ENCODE assay signal across 23 cellular contexts in genomic region chr4:104870495-104871228, GRCh38.
DNase-seq lines count a peak whose midpoint lies in the region; ATAC-seq, FAIRE-seq and TF ChIP-seq lines count a peak whose summit lies in the region.
"Had no signal": no experiment of that assay in that cellular context is flagged by ENCODE, and none has a peak within 500 bp of the region (broad histone marks: within the 10 kb centered on the region; RNA-seq: fewer than 3 reads in every experiment).

No MANE protein-coding gene starts in this region.

- no TSS peak for BruUV-seq in HepG2 (replicated peaks; lab: Mats Ljungman, UMichigan)

- no peak for TF ChIP-seq EP300 in HepG2 (IDR thresholded peaks at IDR 0.05; ENCODE audit: low read depth in 2 of 2, low read length in 2 of 2)
- no peak for TF ChIP-seq EP300 in HepG2 (CRISPR knock-in tag; IDR thresholded peaks at IDR 0.05; ENCODE audit: borderline replicate concordance)

- FAIRE-seq in HepG2 (lab: Jason Lieb, UNC): no peak

- no peaks in the 10 kb centered on the region for H3K4me1 ChIP-seq in HepG2 (ENCODE audit: insufficient read depth, low read length)
- H3K4me1 ChIP-seq: HAP-1, uterus had no signal

- no peaks in the 10 kb centered on the region for H4K20me1 ChIP-seq in HepG2 (ENCODE audit: insufficient read depth, low read length)

- no peak for TF ChIP-seq CTCF in mesothelial cell of epicardium (IDR thresholded peaks at IDR 0.05; ENCODE audit: unreplicated experiment)
- TF ChIP-seq CTCF in HepG2 (CRISPR knock-in tag; IDR thresholded peaks at IDR 0.05): no peak

- H3K4me3 ChIP-seq in HepG2 (replicated peaks in 1 of 3; ENCODE audit: insufficient read depth in 1 of 3, low read depth in 2 of 3, low read length in 3 of 3): no peak overlapping the region
- H3K4me3 ChIP-seq: HAP-1, uterus had no signal

- no peaks in the 10 kb centered on the region for H3K9me3 ChIP-seq in HepG2 (ENCODE audit: low read length)
- H3K9me3 ChIP-seq: HAP-1, uterus had no signal

- H3K27ac Mint-ChIP-seq in mesothelial cell of epicardium: peak overlapping the region; percentile 44
- H3K27ac Mint-ChIP-seq: activated CD8-positive, alpha-beta T cell treated with anti-CD3 and anti-CD28 coated beads for 36 hours; activated naive CD4-positive, alpha-beta T cell treated with anti-CD3 and anti-CD28 coated beads, Interleukin-2, amount 50 U/mL, for 24 hours; natural killer cell; T-cell had no signal

- no peaks in the 10 kb centered on the region for H3K79me2 ChIP-seq in HepG2 (ENCODE audit: insufficient read depth, low read length)

- H3K4me3 Mint-ChIP-seq in mesothelial cell of epicardium: no peak overlapping the region
- H3K4me3 Mint-ChIP-seq: activated CD8-positive, alpha-beta T cell treated with anti-CD3 and anti-CD28 coated beads for 36 hours; activated naive CD4-positive, alpha-beta T cell treated with anti-CD3 and anti-CD28 coated beads, Interleukin-2, amount 50 U/mL, for 24 hours; natural killer cell; T-cell had no signal

- no peaks in the 10 kb centered on the region for H3K9me3 Mint-ChIP-seq in mesothelial cell of epicardium
- H3K9me3 Mint-ChIP-seq: activated CD8-positive, alpha-beta T cell treated with anti-CD3 and anti-CD28 coated beads for 36 hours; activated naive CD4-positive, alpha-beta T cell treated with anti-CD3 and anti-CD28 coated beads, Interleukin-2, amount 50 U/mL, for 24 hours; natural killer cell; T-cell had no signal

- H2AFZ ChIP-seq in HepG2 (ENCODE audit: low read length): no peak overlapping the region

- ATAC-seq in GM18870 (IDR thresholded peaks at IDR 0.05; ENCODE audit: unreplicated experiment): peak; percentile 28
- peak; percentile 37 for ATAC-seq in GM21526 (IDR thresholded peaks at IDR 0.05; ENCODE audit: low FRiP score, unreplicated experiment)
- ATAC-seq in HG03432 (IDR thresholded peaks at IDR 0.05; ENCODE audit: unreplicated experiment): peak; percentile 37
- no peak for ATAC-seq in HepG2
- ATAC-seq: activated CD8-positive, alpha-beta T cell treated with anti-CD3 and anti-CD28 coated beads for 36 hours; natural killer cell; T-cell had no signal

- intact Hi-C loops in HepG2 (cut with micrococcal nuclease; ENCODE audit: unreplicated experiment): no loop called here

- in situ Hi-C loops in HepG2 (cut with HindIII; ENCODE audit: extremely low pct_ligation_motif_present, low pct_unique_long_range_greater_than_20kb): no loop called here

- no peak for TF ChIP-seq POLR2A in HepG2 (IDR thresholded peaks at IDR 0.05; ENCODE audit: insufficient read depth in 1 of 2, low read depth in 2 of 2, low read length in 2 of 2)

- peaks cover 11% of the 10 kb centered on the region for H3K27me3 Mint-ChIP-seq in mesothelial cell of epicardium (ENCODE audit: low read depth)

- peaks cover 13% of the 10 kb centered on the region for H3K4me1 Mint-ChIP-seq in mesothelial cell of epicardium
- H3K4me1 Mint-ChIP-seq: activated naive CD4-positive, alpha-beta T cell treated with anti-CD3 and anti-CD28 coated beads, Interleukin-2, amount 50 U/mL, for 24 hours; T-cell had no signal

- CTCF ChIA-PET in HepG2 (lab: Yijun Ruan, JAX; ENCODE audit: low intra/inter-chr PET ratio, low total read pairs): no interaction called here

- H3K27me3 ChIP-seq in HepG2 (ENCODE audit: control insufficient read depth in 1 of 2, insufficient read depth in 2 of 2, low read length in 2 of 2): no peaks in the 10 kb centered on the region
- H3K27me3 ChIP-seq: uterus had no signal

- POLR2A ChIA-PET in HepG2 (lab: Yijun Ruan, JAX): no interaction called here

- H3K9ac ChIP-seq in HepG2 (ENCODE audit: insufficient read depth, low read depth, low read length): no peak overlapping the region

- 0% methylated on average over 2 of the region's 2 CpGs for WGBS in HepG2 (ENCODE audit: low lambda C conversion rate)

- H3K36me3 ChIP-seq in HepG2 (replicated peaks in 1 of 2; ENCODE audit: control insufficient read depth in 1 of 2, insufficient read depth in 2 of 2, low read length in 2 of 2): no peaks in the 10 kb centered on the region
- H3K36me3 ChIP-seq: HAP-1, uterus had no signal

- no peak overlapping the region for H3K4me2 ChIP-seq in HepG2 (ENCODE audit: low read depth, low read length)

- no peak overlapping the region for H3K27ac ChIP-seq in HepG2 (ENCODE audit: extremely low read length, insufficient read depth, low read length)
- H3K27ac ChIP-seq: uterus, VCaP had no signal

- no peak for TF ChIP-seq RAD21 in HepG2 (CRISPR knock-in tag; IDR thresholded peaks at IDR 0.05)

- H3K36me3 Mint-ChIP-seq in mesothelial cell of epicardium: no peaks in the 10 kb centered on the region
- H3K36me3 Mint-ChIP-seq: activated naive CD4-positive, alpha-beta T cell treated with anti-CD3 and anti-CD28 coated beads, Interleukin-2, amount 50 U/mL, for 24 hours; natural killer cell; T-cell had no signal

- DNase-seq in mesothelial cell of epicardium (ENCODE audit: low spot score in 2 of 2, unreplicated experiment in 2 of 2): no peak
- DNase-seq in stimulated activated CD8-positive, alpha-beta memory T cell treated with anti-CD3 and anti-CD28 coated beads, Interleukin-4, amount 100 ng/mL, for 48 hours: no peak
- no peak for DNase-seq in HepG2 (ENCODE audit: low spot score)
- DNase-seq in NCI-H526 treated with DMSO at 0.1 percent for 48 hours (lab: John Stamatoyannopoulos, UW): no peak
- DNase-seq: activated CD8-positive, alpha-beta T cell treated with anti-CD3 and anti-CD28 coated beads for 36 hours; activated T-cell treated with anti-CD3 and anti-CD28 coated beads, Interleukin-2, amount 50 U/mL, for 48 hours; EL; kidney glomerular epithelial cell; mesendoderm; natural killer cell; NCI-H187 treated with DMSO at 0.1 percent for 48 hours; NCI-H446; posterior cingulate gyrus; Right ventricle myocardium superior; stimulated activated CD4-positive, alpha-beta T cell treated with anti-CD3 and anti-CD28 coated beads, Interleukin-4, amount 100 ng/mL, for 1 hour; T-cell; uterus had no signal

TF ChIP-seq in HepG2, 621 proteins besides CTCF, POLR2A, EP300 and RAD21 (continues in another document):
- TF ChIP-seq ZC3H4 (CRISPR knock-in tag; IDR thresholded peaks at IDR 0.05; ENCODE audit: borderline replicate concordance) (no peak), TBL1XR1 (IDR thresholded peaks at IDR 0.05; ENCODE audit: borderline replicate concordance, low read length, partially characterized antibody) (no peak), ZNF296 (CRISPR knock-in tag; conservative IDR thresholded peaks at IDR 0.05) (no peak), ZNF549 (CRISPR knock-in tag; IDR thresholded peaks at IDR 0.05) (no peak), MAX (IDR thresholded peaks at IDR 0.05) (no peak), MZF1 (CRISPR knock-in tag; IDR thresholded peaks at IDR 0.05; ENCODE audit: borderline replicate concordance) (no peak), ISX (CRISPR knock-in tag; conservative IDR thresholded peaks at IDR 0.05) (no peak), NFKB2 (CRISPR knock-in tag; IDR thresholded peaks at IDR 0.05; ENCODE audit: borderline replicate concordance) (no peak), ZNF207 (IDR thresholded peaks at IDR 0.05; ENCODE audit: borderline replicate concordance) (no peak)
- TF ChIP-seq, protein P1, sequence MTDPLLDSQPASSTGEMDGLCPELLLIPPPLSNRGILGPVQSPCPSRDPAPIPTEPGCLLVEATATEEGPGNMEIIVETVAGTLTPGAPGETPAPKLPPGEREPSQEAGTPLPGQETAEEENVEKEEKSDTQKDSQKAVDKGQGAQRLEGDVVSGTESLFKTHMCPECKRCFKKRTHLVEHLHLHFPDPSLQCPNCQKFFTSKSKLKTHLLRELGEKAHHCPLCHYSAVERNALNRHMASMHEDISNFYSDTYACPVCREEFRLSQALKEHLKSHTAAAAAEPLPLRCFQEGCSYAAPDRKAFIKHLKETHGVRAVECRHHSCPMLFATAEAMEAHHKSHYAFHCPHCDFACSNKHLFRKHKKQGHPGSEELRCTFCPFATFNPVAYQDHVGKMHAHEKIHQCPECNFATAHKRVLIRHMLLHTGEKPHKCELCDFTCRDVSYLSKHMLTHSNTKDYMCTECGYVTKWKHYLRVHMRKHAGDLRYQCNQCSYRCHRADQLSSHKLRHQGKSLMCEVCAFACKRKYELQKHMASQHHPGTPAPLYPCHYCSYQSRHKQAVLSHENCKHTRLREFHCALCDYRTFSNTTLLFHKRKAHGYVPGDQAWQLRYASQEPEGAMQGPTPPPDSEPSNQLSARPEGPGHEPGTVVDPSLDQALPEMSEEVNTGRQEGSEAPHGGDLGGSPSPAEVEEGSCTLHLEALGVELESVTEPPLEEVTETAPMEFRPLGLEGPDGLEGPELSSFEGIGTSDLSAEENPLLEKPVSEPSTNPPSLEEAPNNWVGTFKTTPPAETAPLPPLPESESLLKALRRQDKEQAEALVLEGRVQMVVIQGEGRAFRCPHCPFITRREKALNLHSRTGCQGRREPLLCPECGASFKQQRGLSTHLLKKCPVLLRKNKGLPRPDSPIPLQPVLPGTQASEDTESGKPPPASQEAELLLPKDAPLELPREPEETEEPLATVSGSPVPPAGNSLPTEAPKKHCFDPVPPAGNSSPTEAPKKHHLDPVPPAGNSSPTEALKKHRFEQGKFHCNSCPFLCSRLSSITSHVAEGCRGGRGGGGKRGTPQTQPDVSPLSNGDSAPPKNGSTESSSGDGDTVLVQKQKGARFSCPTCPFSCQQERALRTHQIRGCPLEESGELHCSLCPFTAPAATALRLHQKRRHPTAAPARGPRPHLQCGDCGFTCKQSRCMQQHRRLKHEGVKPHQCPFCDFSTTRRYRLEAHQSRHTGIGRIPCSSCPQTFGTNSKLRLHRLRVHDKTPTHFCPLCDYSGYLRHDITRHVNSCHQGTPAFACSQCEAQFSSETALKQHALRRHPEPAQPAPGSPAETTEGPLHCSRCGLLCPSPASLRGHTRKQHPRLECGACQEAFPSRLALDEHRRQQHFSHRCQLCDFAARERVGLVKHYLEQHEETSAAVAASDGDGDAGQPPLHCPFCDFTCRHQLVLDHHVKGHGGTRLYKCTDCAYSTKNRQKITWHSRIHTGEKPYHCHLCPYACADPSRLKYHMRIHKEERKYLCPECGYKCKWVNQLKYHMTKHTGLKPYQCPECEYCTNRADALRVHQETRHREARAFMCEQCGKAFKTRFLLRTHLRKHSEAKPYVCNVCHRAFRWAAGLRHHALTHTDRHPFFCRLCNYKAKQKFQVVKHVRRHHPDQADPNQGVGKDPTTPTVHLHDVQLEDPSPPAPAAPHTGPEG (CRISPR knock-in tag; IDR thresholded peaks at IDR 0.05): no peak
